ENCODE assay signal across 9 cellular contexts in the genomic region with DNA sequence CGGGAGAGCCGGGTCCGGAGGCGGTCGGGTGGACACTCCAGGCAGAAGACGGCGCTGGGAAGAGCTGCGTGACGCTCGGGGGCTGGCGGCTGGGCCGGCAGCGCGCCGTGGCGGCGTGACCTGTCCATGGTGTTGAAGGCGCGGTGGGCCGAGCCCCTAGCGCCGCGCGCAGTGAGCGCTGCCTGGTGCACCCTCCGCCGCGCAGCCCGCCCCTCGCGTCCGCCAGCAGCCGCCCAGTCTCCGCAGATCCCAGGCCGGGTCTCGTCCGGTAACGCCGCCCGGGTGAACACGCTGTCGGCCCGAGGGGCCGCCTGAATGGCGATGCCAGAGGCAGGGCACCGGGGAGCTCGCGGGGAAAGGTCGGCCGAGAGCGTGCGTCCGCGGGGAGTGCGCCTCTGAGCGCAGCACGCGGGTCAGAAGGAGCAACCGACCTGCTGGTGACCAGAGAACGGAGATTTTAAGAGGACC. TPM values are rescaled to one million over a fixed set of nuclear protein-coding genes. Genes with fewer than 3 reads are reported as not detected.
A peak's percentile ranks its signal among the peaks of the same experiment; 100 is the strongest.
DNase-seq lines count a peak whose midpoint lies in the region; ATAC-seq and FAIRE-seq lines count a peak whose summit lies in the region.
"Had no signal": no experiment of that assay in that cellular context is flagged by ENCODE, and none has a peak within 500 bp of the region (broad histone marks: within the 10 kb centered on the region; RNA-seq: fewer than 3 reads in every experiment).

No MANE protein-coding gene starts in this region.

- peak overlapping the region; percentile 2; the same call in 1 of the 2 replicates for H3K9ac ChIP-seq in HUES64 (ENCODE audit: low read depth, low read length)
- H3K9ac ChIP-seq in neuronal stem cell (ENCODE audit: low read depth, low read length, poor library complexity) = peak overlapping the region; percentile 56

- H3K27me3 ChIP-seq in HUES64 (ENCODE audit: insufficient read depth, low read length) = peaks cover 70% of the 10 kb centered on the region
- peaks cover 0 to 65% (median 6%) of the 10 kb centered on the region in 3 experiments for H3K27me3 ChIP-seq in neuronal stem cell (ENCODE audit: control insufficient read depth in 3 of 3, insufficient read depth in 3 of 3, low read depth in 1 of 3, low read length in 3 of 3)

- ATAC-seq in GM18502 (IDR thresholded peaks at IDR 0.05; ENCODE audit: poor library complexity, unreplicated experiment) (no peak), HG02678 (IDR thresholded peaks at IDR 0.05; ENCODE audit: unreplicated experiment) (no peak)

- no peak overlapping the region for H2BK12ac ChIP-seq in neuronal stem cell (ENCODE audit: low read length)

- peak overlapping the region; percentile 79 for H3K4me3 Mint-ChIP-seq in activated T-helper 1 cell treated with anti-CD3 and anti-CD28 coated beads, Interleukin-12 subunit alpha, Interleukin-12 subunit beta, Interleukin-2, Interleukin-4 antibody, amounts not matched to agents 30 ng/mL and 10 ng/mL and 1 ng/mL, durations not matched to agents 14 hours and 24 hours and 36 hours

- intact Hi-C loops in activated T-helper 1 cell treated with anti-CD3 and anti-CD28 coated beads, Interleukin-12 subunit alpha, Interleukin-12 subunit beta, Interleukin-2, Interleukin-4 antibody, amounts not matched to agents 30 ng/mL and 10 ng/mL and 1 ng/mL, durations not matched to agents 14 hours and 24 hours and 36 hours (cut with micrococcal nuclease) = loop anchor here (1.0 to 10.0 kb wide), 5 partner anchors 20 to 665 kb away; partner anchors contain the start of genes AGK, BRAF and SSBP1

- H2AK5ac ChIP-seq in neuronal stem cell (ENCODE audit: low read depth, low read length) = no peak overlapping the region

- H3K9me3 ChIP-seq in HUES64 (ENCODE audit: insufficient read depth, low read depth, low read length) (no peaks in the 10 kb centered on the region), neuronal stem cell (replicated peaks in 1 of 2; ENCODE audit: control insufficient read depth in 2 of 2, insufficient read depth in 1 of 2, low read depth in 1 of 2, low read length in 2 of 2) (no peaks in the 10 kb centered on the region)

- H4K91ac ChIP-seq in neuronal stem cell (ENCODE audit: low read depth, low read length, poor library complexity) = no peak overlapping the region

- H3K4me1 ChIP-seq in HUES64 (ENCODE audit: insufficient read depth, low read length) = peaks cover 20% of the 10 kb centered on the region
- peaks cover 6 to 23% of the 10 kb centered on the region in 2 donors for H3K4me1 ChIP-seq in neuronal stem cell (ENCODE audit: control insufficient read depth in 2 of 2, insufficient read depth in 1 of 2, low read depth in 1 of 2, low read length in 2 of 2)

- H3K23ac ChIP-seq in neuronal stem cell (ENCODE audit: low read depth, low read length, poor library complexity) = peak overlapping the region; percentile 47

- no peak for FAIRE-seq in frontal cortex (lab: Jason Lieb, UNC)

- H3K4ac ChIP-seq in neuronal stem cell (ENCODE audit: low read length) = no peak overlapping the region

- H3K36me3 ChIP-seq in HUES64 (ENCODE audit: insufficient read depth, low read length) (no peaks in the 10 kb centered on the region), neuronal stem cell (replicated peaks in 1 of 2; ENCODE audit: control insufficient read depth in 2 of 2, insufficient read depth in 2 of 2, low read length in 2 of 2) (no peaks in the 10 kb centered on the region)

- no peaks in the 10 kb centered on the region for H3K9me3 Mint-ChIP-seq in activated T-helper 1 cell treated with anti-CD3 and anti-CD28 coated beads, Interleukin-12 subunit alpha, Interleukin-12 subunit beta, Interleukin-2, Interleukin-4 antibody, amounts not matched to agents 30 ng/mL and 10 ng/mL and 1 ng/mL, durations not matched to agents 14 hours and 24 hours and 36 hours

- H3K4me1 Mint-ChIP-seq in activated T-helper 1 cell treated with anti-CD3 and anti-CD28 coated beads, Interleukin-12 subunit alpha, Interleukin-12 subunit beta, Interleukin-2, Interleukin-4 antibody, amounts not matched to agents 30 ng/mL and 10 ng/mL and 1 ng/mL, durations not matched to agents 14 hours and 24 hours and 36 hours (ENCODE audit: low read depth) = peaks cover 36% of the 10 kb centered on the region

- peak overlapping the region; percentile 84 for H3K4me2 ChIP-seq in neuronal stem cell (ENCODE audit: insufficient read depth, low read length, poor library complexity, severe bottlenecking)

- H3K27ac Mint-ChIP-seq in activated T-helper 1 cell treated with anti-CD3 and anti-CD28 coated beads, Interleukin-12 subunit alpha, Interleukin-12 subunit beta, Interleukin-2, Interleukin-4 antibody, amounts not matched to agents 30 ng/mL and 10 ng/mL and 1 ng/mL, durations not matched to agents 14 hours and 24 hours and 36 hours = no peak overlapping the region

- H3K14ac ChIP-seq in neuronal stem cell (ENCODE audit: low read length) = no peak overlapping the region

- H2BK15ac ChIP-seq in neuronal stem cell (ENCODE audit: low read length) = no peak overlapping the region

- H4K8ac ChIP-seq in neuronal stem cell (ENCODE audit: low read depth, low read length) = no peak overlapping the region

- WGBS in HUES64 = under 1% methylated on average over 60 of the region's 60 CpGs
- WGBS in neuronal stem cell (ENCODE audit: extremely low coverage in 2 of 2, insufficient read length in 2 of 2, insufficient replicate concordance in 1 of 2), 2 donors = no CpG with 5 or more reads among the region's 60 CpGs

- H3K18ac ChIP-seq in neuronal stem cell (ENCODE audit: low read length) = no peak overlapping the region

- H3K4me3 ChIP-seq in HUES64 (ENCODE audit: low read length) (peak overlapping the region; percentile 88), neuronal stem cell (ENCODE audit: low read length in 2 of 2) (peak overlapping the region; percentile 52 to 83)

- peaks cover 1% of the 10 kb centered on the region for H3K36me3 Mint-ChIP-seq in activated T-helper 1 cell treated with anti-CD3 and anti-CD28 coated beads, Interleukin-12 subunit alpha, Interleukin-12 subunit beta, Interleukin-2, Interleukin-4 antibody, amounts not matched to agents 30 ng/mL and 10 ng/mL and 1 ng/mL, durations not matched to agents 14 hours and 24 hours and 36 hours (ENCODE audit: low read depth)

- DNase-seq in COLO668 (lab: John Stamatoyannopoulos, UW; ENCODE audit: unreplicated experiment) = peak; percentile 74
- peak; percentile 21 for DNase-seq in activated T-helper 1 cell treated with anti-CD3 and anti-CD28 coated beads, Interleukin-12 subunit alpha, Interleukin-12 subunit beta, Interleukin-2, Interleukin-4 antibody, amounts not matched to agents 30 ng/mL and 10 ng/mL and 1 ng/mL, durations not matched to agents 14 hours and 24 hours and 36 hours (ENCODE audit: low spot score)
- peak; percentile 19 to 24 for DNase-seq in frontal cortex (ENCODE audit: low spot score in 2 of 2)
- DNase-seq in neuronal stem cell (ENCODE audit: low spot score) = peak; percentile 77
- no peak for DNase-seq in foreskin melanocyte

- no peak overlapping the region for H2BK5ac ChIP-seq in neuronal stem cell (ENCODE audit: low read length)

- H3K79me1 ChIP-seq in neuronal stem cell (ENCODE audit: low read depth, low read length) = peaks cover 2% of the 10 kb centered on the region

- peak overlapping the region; percentile 99 for H2AFZ ChIP-seq in neuronal stem cell (ENCODE audit: low read length)

- peaks cover 37% of the 10 kb centered on the region for H3K27me3 Mint-ChIP-seq in activated T-helper 1 cell treated with anti-CD3 and anti-CD28 coated beads, Interleukin-12 subunit alpha, Interleukin-12 subunit beta, Interleukin-2, Interleukin-4 antibody, amounts not matched to agents 30 ng/mL and 10 ng/mL and 1 ng/mL, durations not matched to agents 14 hours and 24 hours and 36 hours (ENCODE audit: insufficient read depth)

- no peak overlapping the region for H3K27ac ChIP-seq in HUES64 (ENCODE audit: low read depth, low read length)
- no peak overlapping the region for H3K27ac ChIP-seq in neuronal stem cell (replicated peaks; ENCODE audit: low read length)

- no peak overlapping the region for H2BK120ac ChIP-seq in neuronal stem cell (ENCODE audit: low read depth, low read length)

RNA-seq across cellular contexts. Expression of gene TMEM178B, which starts 0.7 kb away (rescaled TPM):
- polyA plus RNA-seq in HUES64 (2013, experiment 1 of 2) = 4.1 TPM
- 4.1 TPM for polyA plus RNA-seq in HUES64 (2013, experiment 2 of 2)
- total RNA-seq in activated T-helper 1 cell treated with anti-CD3 and anti-CD28 coated beads, Interleukin-12 subunit alpha, Interleukin-12 subunit beta, Interleukin-2, Interleukin-4 antibody, amounts not matched to agents 30 ng/mL and 10 ng/mL and 1 ng/mL, durations not matched to agents 14 hours and 24 hours and 36 hours = 2.5 and 3.7 TPM in 2 replicates
- 53.0 TPM for total RNA-seq in frontal cortex
- 4.0 TPM for polyA plus RNA-seq in neuronal stem cell (2013, experiment 1 of 2)
- 4.4 TPM for polyA plus RNA-seq in neuronal stem cell (2013, experiment 2 of 2)
- total RNA-seq: HT1080 had no signal

RNA-seq across cellular contexts. Expression of gene MRPS33, which starts 58.5 kb away (rescaled TPM):
- 45.3 TPM for polyA plus RNA-seq in HUES64 (2013, experiment 1 of 2)
- polyA plus RNA-seq in HUES64 (2013, experiment 2 of 2) = 47.8 TPM
- total RNA-seq in activated T-helper 1 cell treated with anti-CD3 and anti-CD28 coated beads, Interleukin-12 subunit alpha, Interleukin-12 subunit beta, Interleukin-2, Interleukin-4 antibody, amounts not matched to agents 30 ng/mL and 10 ng/mL and 1 ng/mL, durations not matched to agents 14 hours and 24 hours and 36 hours = 63.0 and 73.9 TPM in 2 replicates
- total RNA-seq in frontal cortex = 21.6 TPM
- polyA plus RNA-seq in neuronal stem cell (2013, experiment 1 of 2) = 77.3 TPM
- polyA plus RNA-seq in neuronal stem cell (2013, experiment 2 of 2) = 69.8 TPM

Comparison
In these comparisons a context has a peak if more than half of its experiments do, and no peak if none do; other contexts are left out.
1. RNA of gene TMEM178B, which starts 0.7 kb away (total RNA-seq): 53.0 TPM in frontal cortex (single experiment); 2.5 to 3.7 TPM in activated T-helper 1 cell treated with anti-CD3 and anti-CD28 coated beads, Interleukin-12 subunit alpha, Interleukin-12 subunit beta, Interleukin-2, Interleukin-4 antibody, amounts not matched to agents 30 ng/mL and 10 ng/mL and 1 ng/mL, durations not matched to agents 14 hours and 24 hours and 36 hours; every median in the first group is over 10 times any median in the second.